18 cellular contexts compared by ENCODE assay signal in genomic region chr10:3496138-3496537, GRCh38.
DNase-seq lines count a peak whose midpoint lies in the region; ATAC-seq and TF ChIP-seq lines count a peak whose summit lies in the region.
"Had no signal": no experiment of that assay in that cellular context is flagged by ENCODE, and none has a peak within 500 bp of the region (broad histone marks: within the 10 kb centered on the region; RNA-seq: fewer than 3 reads in every experiment).

No MANE protein-coding gene starts in this region.

- H3K4me2 ChIP-seq in neural progenitor cell = no peak overlapping the region

- DNase-seq in epithelial cell of esophagus (ENCODE audit: low read depth) (peak; percentile 23), neural progenitor cell (ENCODE audit: low spot score) (no peak), iPS-NIHi7 (ENCODE audit: extremely low spot score) (no peak), GM13977 (ENCODE audit: low spot score) (no peak)
- DNase-seq: CD4-positive, alpha-beta T cell; DND-41; KG1; NCI-H1092 treated with DMSO at 0.1 percent for 48 hours; NCI-H146; NCI-H2029; NCI-H2171; NCI-H524 treated with DMSO at 0.1 percent for 48 hours; NCI-H82; SJCRH30 had no signal

- H3K9ac ChIP-seq in HUES48 (ENCODE audit: low read depth, low read length) (no peak overlapping the region), neural progenitor cell (no peak overlapping the region)
- H3K9ac ChIP-seq: BLaER1 had no signal

- no peaks in the 10 kb centered on the region for H3K9me3 Mint-ChIP-seq in neural progenitor cell
- H3K9me3 Mint-ChIP-seq: CD4-positive, alpha-beta T cell had no signal

- H3K36me3 ChIP-seq in HUES48 (ENCODE audit: control insufficient read depth, insufficient read depth, low read length) (no peaks in the 10 kb centered on the region), neural progenitor cell (no peaks in the 10 kb centered on the region), gastroesophageal sphincter (no peaks in the 10 kb centered on the region)
- H3K36me3 ChIP-seq: BLaER1, SJCRH30 had no signal

- H3K27ac ChIP-seq in HUES48 (ENCODE audit: low read depth, low read length) (peak overlapping the region; percentile 18), neural progenitor cell (no peak overlapping the region), gastroesophageal sphincter (no peak overlapping the region)
- H3K27ac ChIP-seq: BLaER1, SJCRH30 had no signal

- no peaks in the 10 kb centered on the region for H3F3A ChIP-seq in neural progenitor cell (ENCODE audit: low read depth)

- peaks cover 2% of the 10 kb centered on the region for H3K36me3 Mint-ChIP-seq in neural progenitor cell

- in situ Hi-C loops in GM13977 (cut with MboI; ENCODE audit: low pct_unique_long_range_greater_than_20kb, low sequenced_read_pairs, unreplicated experiment) = no loop called here

- H2AFZ ChIP-seq in neural progenitor cell (replicated peaks) = peak overlapping the region; percentile 3

- TF ChIP-seq POLR2A in gastroesophageal sphincter (IDR thresholded peaks at IDR 0.05) = no peak

- H3K27me3 ChIP-seq in HUES48 (ENCODE audit: control insufficient read depth, insufficient read depth, low read length) (no peaks in the 10 kb centered on the region), neural progenitor cell (no peaks in the 10 kb centered on the region), gastroesophageal sphincter (no peaks in the 10 kb centered on the region)
- H3K27me3 ChIP-seq: BLaER1, SJCRH30 had no signal

- whole genome bisulfite sequencing in gastroesophageal sphincter (ENCODE audit: low coverage in 1 of 2), 2 donors = 87 to 91% methylated on average over 6 to 7 of the region's 7 CpGs

- H3K4me1 ChIP-seq in HUES48 (ENCODE audit: control insufficient read depth, insufficient read depth, low read length) (peaks cover 24% of the 10 kb centered on the region), neural progenitor cell (peaks cover 4% of the 10 kb centered on the region), gastroesophageal sphincter (peaks cover 0 to 11% (median 0%) of the 10 kb centered on the region in 3 donors)
- H3K4me1 ChIP-seq: SJCRH30 had no signal

- TF ChIP-seq CTCF in epithelial cell of esophagus (IDR thresholded peaks at IDR 0.05; ENCODE audit: insufficient read depth, low read depth, low read length, missing control alignments) = no peak
- no peak for TF ChIP-seq CTCF in neural progenitor cell (IDR thresholded peaks at IDR 0.05)
- TF ChIP-seq CTCF in gastroesophageal sphincter (IDR thresholded peaks at IDR 0.05) = no peak
- TF ChIP-seq CTCF in GM13977 (IDR thresholded peaks at IDR 0.05; ENCODE audit: extremely low read depth, insufficient read depth, missing control alignments) = no peak

- H3K9me3 ChIP-seq in HUES48 (ENCODE audit: control insufficient read depth, insufficient read depth, low read length) (no peaks in the 10 kb centered on the region), neural progenitor cell (ENCODE audit: low read depth) (no peaks in the 10 kb centered on the region), gastroesophageal sphincter (no peaks in the 10 kb centered on the region)
- H3K9me3 ChIP-seq: BLaER1, SJCRH30 had no signal

- H3K4me3 ChIP-seq in HUES48 (ENCODE audit: low read depth, low read length) (no peak overlapping the region), epithelial cell of esophagus (ENCODE audit: low read length) (no peak overlapping the region), neural progenitor cell (no peak overlapping the region), gastroesophageal sphincter (no peak overlapping the region)
- H3K4me3 ChIP-seq: BLaER1, SJCRH30 had no signal

- H3K4me1 Mint-ChIP-seq in neural progenitor cell = peaks cover 28% of the 10 kb centered on the region

- H4K20me1 ChIP-seq in neural progenitor cell (ENCODE audit: low read depth) = no peaks in the 10 kb centered on the region
- H4K20me1 ChIP-seq: BLaER1 had no signal

- no peaks in the 10 kb centered on the region for H3K27me3 Mint-ChIP-seq in neural progenitor cell (ENCODE audit: insufficient read depth, low read depth)

- no peak overlapping the region for H3K4me3 Mint-ChIP-seq in neural progenitor cell
- H3K4me3 Mint-ChIP-seq: CD4-positive, alpha-beta T cell had no signal

- H3K79me2 ChIP-seq in neural progenitor cell (ENCODE audit: low read depth) = no peaks in the 10 kb centered on the region

- ATAC-seq in GM21360 (IDR thresholded peaks at IDR 0.05; ENCODE audit: unreplicated experiment) = no peak
- no peak for ATAC-seq in gastroesophageal sphincter

- H3K27ac Mint-ChIP-seq in neural progenitor cell = no peak overlapping the region
- H3K27ac Mint-ChIP-seq: CD4-positive, alpha-beta T cell had no signal

- TF ChIP-seq EP300 in gastroesophageal sphincter (IDR thresholded peaks at IDR 0.05) = no peak
